Comparison of ENCODE assay signal across 24 cellular contexts in genomic region chr1:157142245-157142644, GRCh38. TPM values are rescaled to one million over a fixed set of nuclear protein-coding genes. Genes with fewer than 3 reads are reported as not detected.
A peak's percentile ranks its signal among the peaks of the same experiment; 100 is the strongest.
DNase-seq lines count a peak whose midpoint lies in the region; ATAC-seq lines count a peak whose summit lies in the region.
"Had no signal": no experiment of that assay in that cellular context is flagged by ENCODE, and none has a peak within 500 bp of the region (broad histone marks: within the 10 kb centered on the region; RNA-seq: fewer than 3 reads in every experiment).

No MANE protein-coding gene starts in this region.

- no peaks in the 10 kb centered on the region for H3K27me3 ChIP-seq in mesenchymal stem cell (ENCODE audit: control insufficient read depth in 1 of 2, insufficient read depth in 1 of 2, low read length in 2 of 2)
- H3K27me3 ChIP-seq: SJSA1 had no signal

- H3K4me1 ChIP-seq in mesenchymal stem cell (ENCODE audit: control insufficient read depth, insufficient read depth, low read depth, low read length), result no peaks in the 10 kb centered on the region

- no peaks in the 10 kb centered on the region for H3K9me3 Mint-ChIP-seq in stimulated activated naive CD8-positive, alpha-beta T cell treated with anti-CD3 and anti-CD28 coated beads, Interleukin-15, Interleukin-2, amounts not matched to agents 100 ng/mL and 50 ng/mL, for 24 hours
- H3K9me3 Mint-ChIP-seq in stimulated activated naive CD8-positive, alpha-beta T cell treated with anti-CD3 and anti-CD28 coated beads, Interleukin-15, amount 100 ng/mL, for 72 hours, result no peaks in the 10 kb centered on the region
- no peaks in the 10 kb centered on the region for H3K9me3 Mint-ChIP-seq in natural killer cell treated with Interleukin-12 subunit alpha and Interleukin-12 subunit beta and Interleukin-15 and Interleukin-18, amount 100 ng/mL, for 72 hours

- H3K4me3 Mint-ChIP-seq in stimulated activated naive CD8-positive, alpha-beta T cell treated with anti-CD3 and anti-CD28 coated beads, Interleukin-15, Interleukin-2, amounts not matched to agents 100 ng/mL and 50 ng/mL, for 24 hours, result no peak overlapping the region
- no peak overlapping the region for H3K4me3 Mint-ChIP-seq in stimulated activated naive CD8-positive, alpha-beta T cell treated with anti-CD3 and anti-CD28 coated beads, Interleukin-15, amount 100 ng/mL, for 72 hours
- no peak overlapping the region for H3K4me3 Mint-ChIP-seq in natural killer cell treated with Interleukin-12 subunit alpha and Interleukin-12 subunit beta and Interleukin-15 and Interleukin-18, amount 100 ng/mL, for 72 hours

- no peak overlapping the region for H3K4ac ChIP-seq in mesenchymal stem cell (ENCODE audit: low read depth in 1 of 2, low read length in 2 of 2)

- no peak overlapping the region for H3K4me2 ChIP-seq in mesenchymal stem cell (ENCODE audit: low read length, poor library complexity, severe bottlenecking)

- H3K36me3 Mint-ChIP-seq in stimulated activated naive CD8-positive, alpha-beta T cell treated with anti-CD3 and anti-CD28 coated beads, Interleukin-15, Interleukin-2, amounts not matched to agents 100 ng/mL and 50 ng/mL, for 24 hours (ENCODE audit: low read depth), result peaks cover 6% of the 10 kb centered on the region
- peaks cover 5% of the 10 kb centered on the region for H3K36me3 Mint-ChIP-seq in natural killer cell treated with Interleukin-12 subunit alpha and Interleukin-12 subunit beta and Interleukin-15 and Interleukin-18, amount 100 ng/mL, for 72 hours

- H2BK5ac ChIP-seq in mesenchymal stem cell (ENCODE audit: low read depth, low read length, poor library complexity, severe bottlenecking), result no peak overlapping the region

- no peaks in the 10 kb centered on the region for H3K27me3 Mint-ChIP-seq in stimulated activated naive CD8-positive, alpha-beta T cell treated with anti-CD3 and anti-CD28 coated beads, Interleukin-15, Interleukin-2, amounts not matched to agents 100 ng/mL and 50 ng/mL, for 24 hours
- no peaks in the 10 kb centered on the region for H3K27me3 Mint-ChIP-seq in stimulated activated naive CD8-positive, alpha-beta T cell treated with anti-CD3 and anti-CD28 coated beads, Interleukin-15, amount 100 ng/mL, for 72 hours
- H3K27me3 Mint-ChIP-seq in natural killer cell treated with Interleukin-12 subunit alpha and Interleukin-12 subunit beta and Interleukin-15 and Interleukin-18, amount 100 ng/mL, for 72 hours, result no peaks in the 10 kb centered on the region

- H3K4me3 ChIP-seq in mesenchymal stem cell (ENCODE audit: insufficient read depth in 1 of 2, low read depth in 1 of 2, low read length in 2 of 2), result no peak overlapping the region
- H3K4me3 ChIP-seq: SJSA1 had no signal

- no peak overlapping the region for H2BK120ac ChIP-seq in mesenchymal stem cell (ENCODE audit: low read depth, low read length)

- H3K9me3 ChIP-seq in mesenchymal stem cell (ENCODE audit: control insufficient read depth, low read length), result no peaks in the 10 kb centered on the region
- H3K9me3 ChIP-seq: SJSA1 had no signal

- no peak for ATAC-seq in stimulated activated naive CD8-positive, alpha-beta T cell treated with anti-CD3 and anti-CD28 coated beads, Interleukin-15, amount 100 ng/mL, for 72 hours
- no peak for ATAC-seq in natural killer cell treated with Interleukin-12 subunit alpha and Interleukin-12 subunit beta and Interleukin-15 and Interleukin-18, amount 100 ng/mL, for 72 hours
- no peak for ATAC-seq in HG02571 (IDR thresholded peaks at IDR 0.05; ENCODE audit: unreplicated experiment)
- ATAC-seq: Panc1 had no signal

- no peak overlapping the region for H3K9ac ChIP-seq in mesenchymal stem cell (ENCODE audit: low read length)

- H2BK15ac ChIP-seq in mesenchymal stem cell (ENCODE audit: low read depth, poor library complexity, severe bottlenecking), result no peak overlapping the region

- peak overlapping the region; percentile 23 for H3K27ac Mint-ChIP-seq in stimulated activated naive CD8-positive, alpha-beta T cell treated with anti-CD3 and anti-CD28 coated beads, Interleukin-15, Interleukin-2, amounts not matched to agents 100 ng/mL and 50 ng/mL, for 24 hours
- no peak overlapping the region for H3K27ac Mint-ChIP-seq in stimulated activated naive CD8-positive, alpha-beta T cell treated with anti-CD3 and anti-CD28 coated beads, Interleukin-15, amount 100 ng/mL, for 72 hours
- no peak overlapping the region for H3K27ac Mint-ChIP-seq in natural killer cell treated with Interleukin-12 subunit alpha and Interleukin-12 subunit beta and Interleukin-15 and Interleukin-18, amount 100 ng/mL, for 72 hours

- no peak overlapping the region for H4K8ac ChIP-seq in mesenchymal stem cell (ENCODE audit: low read length)

- no peak for DNase-seq in stimulated activated naive CD8-positive, alpha-beta T cell treated with anti-CD3 and anti-CD28 coated beads, Interleukin-15, amount 100 ng/mL, for 72 hours
- DNase-seq in epithelial cell of prostate (ENCODE audit: low read depth, low spot score) (no peak), pons (ENCODE audit: low spot score) (peak; percentile 19), HuH-7.5 (ENCODE audit: low spot score) (no peak), mesenchymal stem cell (no peak)
- DNase-seq in natural killer cell treated with Interleukin-12 subunit alpha and Interleukin-12 subunit beta and Interleukin-15 and Interleukin-18, amount 100 ng/mL, for 72 hours (ENCODE audit: low spot score), result no peak
- DNase-seq: GOT3; HCEC 1CT; Kasumi-1; NCI-H1694; NCI-H2081; NCI-H2171; NCI-H345; NCI-H524; NCI-H774; NK-92 treated with Interleukin-12 subunit alpha and Interleukin-12 subunit beta, amount 100 ng/mL, for 24 hours had no signal

- no peak overlapping the region for H3K23ac ChIP-seq in mesenchymal stem cell (ENCODE audit: low read length in 2 of 2)

- H2AK5ac ChIP-seq in mesenchymal stem cell (ENCODE audit: low read length, severe bottlenecking), result no peak overlapping the region

- H3K79me1 ChIP-seq in mesenchymal stem cell (replicated peaks; ENCODE audit: low read length, poor library complexity, severe bottlenecking), result no peaks in the 10 kb centered on the region

- no peak overlapping the region for H2BK12ac ChIP-seq in mesenchymal stem cell (ENCODE audit: low read length in 2 of 2)

- H3K14ac ChIP-seq in mesenchymal stem cell (ENCODE audit: low read length in 2 of 2), result no peak overlapping the region

- H2AFZ ChIP-seq in mesenchymal stem cell (ENCODE audit: low read depth, low read length), result no peak overlapping the region

- peaks cover 42% of the 10 kb centered on the region for H3K4me1 Mint-ChIP-seq in stimulated activated naive CD8-positive, alpha-beta T cell treated with anti-CD3 and anti-CD28 coated beads, Interleukin-15, Interleukin-2, amounts not matched to agents 100 ng/mL and 50 ng/mL, for 24 hours (ENCODE audit: low read depth)
- peaks cover 33% of the 10 kb centered on the region for H3K4me1 Mint-ChIP-seq in stimulated activated naive CD8-positive, alpha-beta T cell treated with anti-CD3 and anti-CD28 coated beads, Interleukin-15, amount 100 ng/mL, for 72 hours
- peaks cover 12 to 19% of the 10 kb centered on the region in 2 donors for H3K4me1 Mint-ChIP-seq in natural killer cell treated with Interleukin-12 subunit alpha and Interleukin-12 subunit beta and Interleukin-15 and Interleukin-18, amount 100 ng/mL, for 72 hours (ENCODE audit: low read depth in 2 of 2)

- no peak overlapping the region for H4K91ac ChIP-seq in mesenchymal stem cell (ENCODE audit: low read length)

- WGBS in mesenchymal stem cell, result 60% methylated on average over 1 of the region's 3 CpGs

- no peaks in the 10 kb centered on the region for H3K36me3 ChIP-seq in mesenchymal stem cell (ENCODE audit: control insufficient read depth in 1 of 2, insufficient read depth in 2 of 2, low read depth in 1 of 2, low read length in 2 of 2)

- no peak overlapping the region for H3K18ac ChIP-seq in mesenchymal stem cell (ENCODE audit: low read depth in 1 of 2, low read length in 2 of 2)

- H3K27ac ChIP-seq in epithelial cell of prostate, result peak overlapping the region; percentile 68
- no peak overlapping the region for H3K27ac ChIP-seq in mesenchymal stem cell (ENCODE audit: low read length, poor library complexity, severe bottlenecking)
- H3K27ac ChIP-seq: C4-2B, SJSA1 had no signal

RNA-seq across cellular contexts. Expression of gene ETV3, which starts 4.0 kb away (rescaled TPM):
- 9.1 TPM for polyA plus RNA-seq in mesenchymal stem cell (2013, experiment 1 of 2)
- polyA plus RNA-seq in mesenchymal stem cell (2013, experiment 2 of 2), result 8.6 TPM
- 10 to 100 TPM; 45.8 to 63.0 TPM for total RNA-seq in natural killer cell treated with Interleukin-12 subunit alpha and Interleukin-12 subunit beta and Interleukin-15 and Interleukin-18, amount 100 ng/mL, for 72 hours

RNA-seq across cellular contexts. Expression of gene ETV3L, which starts 42.6 kb away (rescaled TPM):
- not detected for polyA plus RNA-seq in mesenchymal stem cell (2013, experiment 1 of 2)
- polyA plus RNA-seq in mesenchymal stem cell (2013, experiment 2 of 2), result not detected
- 1 to 10 TPM; 1.7 to 3.6 TPM for total RNA-seq in natural killer cell treated with Interleukin-12 subunit alpha and Interleukin-12 subunit beta and Interleukin-15 and Interleukin-18, amount 100 ng/mL, for 72 hours
- total RNA-seq: A172, Daoy, MCF 10A, SJSA1 had no signal
